1 cellular context compared by ENCODE assay signal in the genomic region with DNA sequence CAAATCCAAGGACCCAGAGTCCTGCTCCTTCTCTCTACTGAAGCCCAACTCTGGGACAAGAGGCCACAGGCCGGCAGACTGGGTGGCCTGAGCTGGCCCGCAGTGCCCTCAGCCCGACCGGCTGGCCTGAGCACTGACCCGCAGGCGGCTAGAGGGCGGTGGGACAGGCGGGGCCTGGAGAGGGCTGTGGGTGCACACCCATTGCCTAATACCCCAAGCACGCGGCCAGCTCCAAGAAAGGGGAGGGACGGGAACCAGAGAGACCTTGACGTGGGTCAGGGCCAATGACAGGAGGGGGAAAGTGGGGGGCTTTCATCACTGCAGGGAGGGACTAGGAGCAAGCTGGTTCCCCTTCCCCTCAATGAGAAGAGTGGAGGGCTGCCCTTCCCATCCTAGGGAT.
A peak's percentile ranks its signal among the peaks of the same experiment; 100 is the strongest.
TF ChIP-seq lines count a peak whose summit lies in the region.

No MANE protein-coding gene starts in this region.

TF ChIP-seq in K562, 482 proteins besides CTCF, POLR2A, EP300 and RAD21:
- TF ChIP-seq KDM2B (CRISPR knock-in tag; IDR thresholded peaks at IDR 0.05) (no peak), CEBPB (tag; IDR thresholded peaks at IDR 0.05) (0 out of 2 replicates have a peak, but pooled peaks have one; percentile 29), FOXJ2 (tag; IDR thresholded peaks at IDR 0.05) (no peak)
- TF ChIP-seq, protein P1, sequence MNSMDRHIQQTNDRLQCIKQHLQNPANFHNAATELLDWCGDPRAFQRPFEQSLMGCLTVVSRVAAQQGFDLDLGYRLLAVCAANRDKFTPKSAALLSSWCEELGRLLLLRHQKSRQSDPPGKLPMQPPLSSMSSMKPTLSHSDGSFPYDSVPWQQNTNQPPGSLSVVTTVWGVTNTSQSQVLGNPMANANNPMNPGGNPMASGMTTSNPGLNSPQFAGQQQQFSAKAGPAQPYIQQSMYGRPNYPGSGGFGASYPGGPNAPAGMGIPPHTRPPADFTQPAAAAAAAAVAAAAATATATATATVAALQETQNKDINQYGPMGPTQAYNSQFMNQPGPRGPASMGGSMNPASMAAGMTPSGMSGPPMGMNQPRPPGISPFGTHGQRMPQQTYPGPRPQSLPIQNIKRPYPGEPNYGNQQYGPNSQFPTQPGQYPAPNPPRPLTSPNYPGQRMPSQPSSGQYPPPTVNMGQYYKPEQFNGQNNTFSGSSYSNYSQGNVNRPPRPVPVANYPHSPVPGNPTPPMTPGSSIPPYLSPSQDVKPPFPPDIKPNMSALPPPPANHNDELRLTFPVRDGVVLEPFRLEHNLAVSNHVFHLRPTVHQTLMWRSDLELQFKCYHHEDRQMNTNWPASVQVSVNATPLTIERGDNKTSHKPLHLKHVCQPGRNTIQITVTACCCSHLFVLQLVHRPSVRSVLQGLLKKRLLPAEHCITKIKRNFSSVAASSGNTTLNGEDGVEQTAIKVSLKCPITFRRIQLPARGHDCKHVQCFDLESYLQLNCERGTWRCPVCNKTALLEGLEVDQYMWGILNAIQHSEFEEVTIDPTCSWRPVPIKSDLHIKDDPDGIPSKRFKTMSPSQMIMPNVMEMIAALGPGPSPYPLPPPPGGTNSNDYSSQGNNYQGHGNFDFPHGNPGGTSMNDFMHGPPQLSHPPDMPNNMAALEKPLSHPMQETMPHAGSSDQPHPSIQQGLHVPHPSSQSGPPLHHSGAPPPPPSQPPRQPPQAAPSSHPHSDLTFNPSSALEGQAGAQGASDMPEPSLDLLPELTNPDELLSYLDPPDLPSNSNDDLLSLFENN (IDR thresholded peaks at IDR 0.05; ENCODE audit: low read depth in 2 of 2, low read length in 2 of 2) = no peak
